ENCODE assay signal across 4 cellular contexts in genomic region chr6:105219218-105219617, GRCh38. TPM values are rescaled to one million over a fixed set of nuclear protein-coding genes. Genes with fewer than 3 reads are reported as not detected.
"Had no signal": no experiment of that assay in that cellular context is flagged by ENCODE, and none has a peak within 500 bp of the region (broad histone marks: within the 10 kb centered on the region; RNA-seq: fewer than 3 reads in every experiment).

No MANE protein-coding gene starts in this region.

RNA-seq across cellular contexts. Expression of gene POPDC3, which starts 39.4 kb away (rescaled TPM):
- total RNA-seq: OCI-LY7; T-cell; T-helper 1 cell treated with Interleukin-12 subunit alpha and Interleukin-12 subunit beta and Interleukin-4 antibody, amounts not matched to agents 30 ng/mL and 1 ng/mL, for 36 hours; T-helper 17 cell had no signal
